Comparison of ENCODE assay signal across 1 cellular context in genomic region chr11:45843158-45843924, GRCh38.
TF ChIP-seq lines count a peak whose summit lies in the region.

No MANE protein-coding gene starts in this region.

TF ChIP-seq in HepG2, 621 proteins besides CTCF, POLR2A, EP300 and RAD21 (continues in another document):
- no peak for TF ChIP-seq ZBTB43 (CRISPR knock-in tag; conservative IDR thresholded peaks at IDR 0.05)
- TF ChIP-seq MXI1 (IDR thresholded peaks at IDR 0.05; ENCODE audit: borderline replicate concordance, low read depth, low read length): peak; percentile 43; the same call in 1 of the 3 replicates
- no peak for TF ChIP-seq PTBP1 (IDR thresholded peaks at IDR 0.05; ENCODE audit: low read depth, low read length, poor library complexity, severe bottlenecking)
- no peak for TF ChIP-seq KDM6A (CRISPR knock-in tag; IDR thresholded peaks at IDR 0.05; ENCODE audit: low read depth)
- TF ChIP-seq HOMEZ (CRISPR knock-in tag; IDR thresholded peaks at IDR 0.05; ENCODE audit: low read depth): 0 out of 2 replicates have a peak, but pooled peaks have one; percentile 60
- no peak for TF ChIP-seq SNAPC4 (CRISPR knock-in tag; IDR thresholded peaks at IDR 0.05)
- TF ChIP-seq ZNF619 (CRISPR knock-in tag; IDR thresholded peaks at IDR 0.05): no peak
- TF ChIP-seq MAF1 (CRISPR knock-in tag; IDR thresholded peaks at IDR 0.05; ENCODE audit: borderline replicate concordance): no peak
- TF ChIP-seq RFXAP (CRISPR knock-in tag; IDR thresholded peaks at IDR 0.05; ENCODE audit: borderline replicate concordance): peak; percentile 58; the same call in 1 of the 2 replicates
- TF ChIP-seq HMGA1 (CRISPR knock-in tag; conservative IDR thresholded peaks at IDR 0.05): no peak
- TF ChIP-seq ZC3H4 (CRISPR knock-in tag; IDR thresholded peaks at IDR 0.05; ENCODE audit: borderline replicate concordance): no peak
- no peak for TF ChIP-seq ZNF563 (CRISPR knock-in tag; IDR thresholded peaks at IDR 0.05)
- TF ChIP-seq TARDBP (CRISPR knock-in tag; IDR thresholded peaks at IDR 0.05): peak; percentile 39; the same call in 1 of the 2 replicates
- no peak for TF ChIP-seq SMAD1 (CRISPR knock-in tag; IDR thresholded peaks at IDR 0.05; ENCODE audit: borderline replicate concordance, low read depth)
- no peak for TF ChIP-seq ZNF569 (CRISPR knock-in tag; IDR thresholded peaks at IDR 0.05; ENCODE audit: borderline replicate concordance)
- no peak for TF ChIP-seq ZNF713 (CRISPR knock-in tag; IDR thresholded peaks at IDR 0.05)
- TF ChIP-seq ZKSCAN8 (CRISPR knock-in tag; IDR thresholded peaks at IDR 0.05; ENCODE audit: borderline replicate concordance): 0 out of 2 replicates have a peak, but pooled peaks have one; percentile 8
- TF ChIP-seq AKNA (CRISPR knock-in tag; IDR thresholded peaks at IDR 0.05; ENCODE audit: borderline replicate concordance): no peak
- TF ChIP-seq ARID4A (CRISPR knock-in tag; IDR thresholded peaks at IDR 0.05; ENCODE audit: borderline replicate concordance): peak; percentile 62; the same call in 1 of the 2 replicates
- no peak for TF ChIP-seq SOX13 (IDR thresholded peaks at IDR 0.05)
- peak in 1 of 2 experiments; percentile 51; a peak in 2 of 4 replicates for TF ChIP-seq SOX13 (CRISPR knock-in tag; conservative IDR thresholded peaks at IDR 0.05 in 1 of 2, IDR thresholded peaks at IDR 0.05 in 1 of 2)
- 0 out of 2 replicates have a peak, but pooled peaks have one; percentile 34 for TF ChIP-seq MED1 (CRISPR knock-in tag; IDR thresholded peaks at IDR 0.05)
- TF ChIP-seq ZNF841 (CRISPR knock-in tag; IDR thresholded peaks at IDR 0.05; ENCODE audit: borderline replicate concordance): no peak
- TF ChIP-seq MIER3 (CRISPR knock-in tag; IDR thresholded peaks at IDR 0.05; ENCODE audit: borderline replicate concordance): peak; percentile 76; the same call in 1 of the 2 replicates
- no peak for TF ChIP-seq MAFF (IDR thresholded peaks at IDR 0.05; ENCODE audit: low read depth, low read length)
- no peak for TF ChIP-seq HDAC6 (IDR thresholded peaks at IDR 0.05; ENCODE audit: low read depth, low read length)
- TF ChIP-seq NCOR1 (IDR thresholded peaks at IDR 0.05; ENCODE audit: borderline replicate concordance, low read length): peak; percentile 92
- no peak for TF ChIP-seq IRF9 (CRISPR knock-in tag; IDR thresholded peaks at IDR 0.05; ENCODE audit: borderline replicate concordance)
- TF ChIP-seq ZNF17 (CRISPR knock-in tag; IDR thresholded peaks at IDR 0.05): no peak
- no peak for TF ChIP-seq ZNF207 (IDR thresholded peaks at IDR 0.05; ENCODE audit: borderline replicate concordance)
- TF ChIP-seq NBN (conservative IDR thresholded peaks at IDR 0.05): no peak
- TF ChIP-seq ZBED4 (CRISPR knock-in tag; IDR thresholded peaks at IDR 0.05; ENCODE audit: borderline replicate concordance): no peak
- TF ChIP-seq ZSCAN21 (CRISPR knock-in tag; IDR thresholded peaks at IDR 0.05; ENCODE audit: borderline replicate concordance): no peak
- no peak for TF ChIP-seq FOXJ3 (CRISPR knock-in tag; IDR thresholded peaks at IDR 0.05; ENCODE audit: borderline replicate concordance)
- TF ChIP-seq ZNF614 (CRISPR knock-in tag; IDR thresholded peaks at IDR 0.05; ENCODE audit: borderline replicate concordance): peak; percentile 60; the same call in 1 of the 2 replicates
- TF ChIP-seq ATM (IDR thresholded peaks at IDR 0.05; ENCODE audit: borderline replicate concordance): no peak
